In genomic region chr7:55365680-55366460, GRCh38 we compare ENCODE assay signal across 1 cellular context.
TF ChIP-seq lines count a peak whose summit lies in the region.

No MANE protein-coding gene starts in this region.

TF ChIP-seq in HEK293, 187 proteins besides CTCF, POLR2A, EP300 and RAD21 (continued from another document and continues in another):
- TF ChIP-seq ZNF692 (tag by site-specific recombination; IDR thresholded peaks at IDR 0.05) = peak; percentile 65
- no peak for TF ChIP-seq ZNF132 (tag by site-specific recombination; IDR thresholded peaks at IDR 0.05; ENCODE audit: borderline replicate concordance)
- TF ChIP-seq ZNF341 (tag by site-specific recombination; IDR thresholded peaks at IDR 0.05; ENCODE audit: low read depth) = no peak
- TF ChIP-seq ZNF274 (IDR thresholded peaks at IDR 0.05; ENCODE audit: low read length) = no peak
- no peak for TF ChIP-seq ZNF274 (tag by site-specific recombination; IDR thresholded peaks at IDR 0.05; ENCODE audit: borderline replicate concordance)
- no peak for TF ChIP-seq HIC1 (tag by site-specific recombination; IDR thresholded peaks at IDR 0.05)
- no peak for TF ChIP-seq ZNF175 (tag by site-specific recombination; IDR thresholded peaks at IDR 0.05)
- TF ChIP-seq KLF17 (tag by site-specific recombination; IDR thresholded peaks at IDR 0.05) = peak; percentile 92; the same call in 1 of the 2 replicates
- 0 out of 2 replicates have a peak, but pooled peaks have one; percentile 11 for TF ChIP-seq KLF10 (tag by site-specific recombination; IDR thresholded peaks at IDR 0.05)
- no peak for TF ChIP-seq ZBTB49 (tag by site-specific recombination; IDR thresholded peaks at IDR 0.05; ENCODE audit: low read depth)
- 0 out of 2 replicates have a peak, but pooled peaks have one; percentile 36 for TF ChIP-seq KLF7 (tag by site-specific recombination; IDR thresholded peaks at IDR 0.05; ENCODE audit: borderline replicate concordance)
- TF ChIP-seq ZNF596 (tag by site-specific recombination; IDR thresholded peaks at IDR 0.05) = no peak
- TF ChIP-seq ZNF623 (tag by site-specific recombination; IDR thresholded peaks at IDR 0.05) = peak; percentile 4; the same call in 1 of the 2 replicates
- no peak; the same call in 1 of the 2 replicates for TF ChIP-seq ZNF626 (tag by site-specific recombination; IDR thresholded peaks at IDR 0.05)
- no peak for TF ChIP-seq ZNF585B (tag by site-specific recombination; IDR thresholded peaks at IDR 0.05)
- TF ChIP-seq ZNF488 (tag by site-specific recombination; IDR thresholded peaks at IDR 0.05) = no peak
- no peak for TF ChIP-seq ZNF16 (tag by site-specific recombination; IDR thresholded peaks at IDR 0.05; ENCODE audit: low read depth)
- no peak for TF ChIP-seq ZNF768 (tag by site-specific recombination; IDR thresholded peaks at IDR 0.05)
- peak; percentile 95 for TF ChIP-seq ZBTB26 (tag by site-specific recombination; optimal IDR thresholded peaks at IDR 0.05)
- TF ChIP-seq ZNF292 (tag by site-specific recombination; IDR thresholded peaks at IDR 0.05; ENCODE audit: borderline replicate concordance, low read depth) = no peak
- no peak for TF ChIP-seq ZSCAN18 (tag by site-specific recombination; IDR thresholded peaks at IDR 0.05)
- TF ChIP-seq ZNF391 (tag by site-specific recombination; IDR thresholded peaks at IDR 0.05; ENCODE audit: borderline replicate concordance, low read depth) = no peak; the same call in 1 of the 2 replicates
- no peak for TF ChIP-seq ZNF473 (tag by site-specific recombination; IDR thresholded peaks at IDR 0.05)
- peak; percentile 86 for TF ChIP-seq ZBTB48 (tag by site-specific recombination; IDR thresholded peaks at IDR 0.05)
- TF ChIP-seq ZNF704 (tag by site-specific recombination; IDR thresholded peaks at IDR 0.05) = no peak
- peak; percentile 58 for TF ChIP-seq SP3 (tag by site-specific recombination; IDR thresholded peaks at IDR 0.05)
- peak; percentile 90 for TF ChIP-seq ATF2 (tag by site-specific recombination; IDR thresholded peaks at IDR 0.05; ENCODE audit: low read depth)
- peak; percentile 93 for TF ChIP-seq ZNF629 (tag by site-specific recombination; IDR thresholded peaks at IDR 0.05)
- peak; percentile 98 for TF ChIP-seq ZNF501 (tag by site-specific recombination; IDR thresholded peaks at IDR 0.05)
- 0 out of 2 replicates have a peak, but pooled peaks have one; percentile 54 for TF ChIP-seq ZNF645 (tag by site-specific recombination; IDR thresholded peaks at IDR 0.05)
- TF ChIP-seq BCL6B (tag by site-specific recombination; IDR thresholded peaks at IDR 0.05) = no peak
- peak; percentile 71 for TF ChIP-seq ZBTB17 (tag by site-specific recombination; IDR thresholded peaks at IDR 0.05)
- 0 out of 2 replicates have a peak, but pooled peaks have one; percentile 39 for TF ChIP-seq MYNN (tag by site-specific recombination; IDR thresholded peaks at IDR 0.05; ENCODE audit: borderline replicate concordance)
- no peak for TF ChIP-seq ZNF449 (tag by site-specific recombination; IDR thresholded peaks at IDR 0.05)
- TF ChIP-seq ZBTB21 (tag by site-specific recombination; IDR thresholded peaks at IDR 0.05) = peak; percentile 88
- TF ChIP-seq ZFP37 (tag by site-specific recombination; IDR thresholded peaks at IDR 0.05) = peak; percentile 92; the same call in 1 of the 2 replicates
- no peak for TF ChIP-seq OSR2 (tag by site-specific recombination; IDR thresholded peaks at IDR 0.05)
- TF ChIP-seq ZNF121 (tag by site-specific recombination; IDR thresholded peaks at IDR 0.05) = 0 out of 2 replicates have a peak, but pooled peaks have one; percentile 17
- TF ChIP-seq ZNF433 (tag by site-specific recombination; IDR thresholded peaks at IDR 0.05; ENCODE audit: low read depth) = no peak
- TF ChIP-seq ZNF324 (tag by site-specific recombination; IDR thresholded peaks at IDR 0.05) = 0 out of 2 replicates have a peak, but pooled peaks have one; percentile 74
- peak; percentile 32; the same call in 1 of the 2 replicates for TF ChIP-seq ZFHX2 (tag by site-specific recombination; conservative IDR thresholded peaks at IDR 0.05)
- no peak for TF ChIP-seq ZNF223 (tag by site-specific recombination; IDR thresholded peaks at IDR 0.05)
